Comparison of ENCODE assay signal across 11 cellular contexts in genomic region chr2:113540826-113541199, GRCh38. TPM values are rescaled to one million over a fixed set of nuclear protein-coding genes. Genes with fewer than 3 reads are reported as not detected.
DNase-seq lines count a peak whose midpoint lies in the region; ATAC-seq, FAIRE-seq and TF ChIP-seq lines count a peak whose summit lies in the region.
"Not testable (repeated sequence)": the region's sequence is repeated elsewhere in the genome, so short reads cannot be mapped to it uniquely, and the experiment has no call there.
"Had no signal": no experiment of that assay in that cellular context is flagged by ENCODE, and none has a peak within 500 bp of the region (broad histone marks: within the 10 kb centered on the region; RNA-seq: fewer than 3 reads in every experiment).

No MANE protein-coding gene starts in this region.

- SMC1A ChIA-PET in GM12878 (lab: Charles Lee; ENCODE audit: uncharacterized antibody, unreplicated experiment), result not testable (repeated sequence)

- intact Hi-C loops in CD14-positive monocyte (cut with micrococcal nuclease); PC-3 (cut with micrococcal nuclease); GM12878 (cut with micrococcal nuclease; ENCODE audit: unreplicated experiment); left lung (cut with DNase I): not testable (repeated sequence)

- H3K27me3 ChIP-seq in PC-3 (ENCODE audit: low read length); GM12878 (replicated peaks in 1 of 2; ENCODE audit: control insufficient read depth in 2 of 2, insufficient read depth in 2 of 2, low read length in 1 of 2): not testable (repeated sequence)
- peaks cover 0 to 14% of the 10 kb centered on the region in 2 donors for H3K27me3 ChIP-seq in left lung

- not testable (repeated sequence) for H3K4me1 ChIP-seq in PC-3 (ENCODE audit: insufficient read depth, low read length); GM12878 (ENCODE audit: control insufficient read depth, insufficient read depth, low read length); left lung

- TF ChIP-seq CTCF in CD14-positive monocyte (IDR thresholded peaks at IDR 0.05); PC-3 (conservative IDR thresholded peaks at IDR 0.05; ENCODE audit: low read depth, low read length); GM12878 (IDR thresholded peaks at IDR 0.05 in 2 of 3, conservative IDR thresholded peaks at IDR 0.05 in 1 of 3; ENCODE audit: control insufficient read depth in 2 of 3, extremely low read depth in 1 of 3, insufficient read depth in 1 of 3, low read depth in 3 of 3, low read length in 3 of 3); foreskin fibroblast (IDR thresholded peaks at IDR 0.05; ENCODE audit: low read depth, low read length); left lung (IDR thresholded peaks at IDR 0.05); nephron (IDR thresholded peaks at IDR 0.05; ENCODE audit: unreplicated experiment in 3 of 3): not testable (repeated sequence)

- RAD21 ChIA-PET in GM12878 (lab: Charles Lee; ENCODE audit: unreplicated experiment), result not testable (repeated sequence)

- CTCF ChIA-PET in PC-3 (lab: Charles Lee); activated CD8-positive, alpha-beta memory T cell treated with anti-CD3 and anti-CD28 coated beads, Interleukin-2, amount 10 ng/mL, durations not matched to agents 7 days and 5 days (lab: Charles Lee); GM12878 (lab: Yijun Ruan, JAX): not testable (repeated sequence)

- not testable (repeated sequence) for H3K9me3 ChIP-seq in PC-3 (ENCODE audit: low read length); GM12878 (replicated peaks; ENCODE audit: control insufficient read depth, insufficient read depth, low read length); left lung

- H3K27me3 Mint-ChIP-seq in CD14-positive monocyte (ENCODE audit: low read depth in 3 of 3) (peaks cover 15 to 19% (median 16%) of the 10 kb centered on the region in 3 donors), nephron (ENCODE audit: low read depth) (peaks cover 14% of the 10 kb centered on the region)
- H3K27me3 Mint-ChIP-seq in activated CD8-positive, alpha-beta memory T cell treated with anti-CD3 and anti-CD28 coated beads, Interleukin-2, amount 10 ng/mL, durations not matched to agents 7 days and 5 days, result peaks cover 17% of the 10 kb centered on the region
- H3K27me3 Mint-ChIP-seq in stimulated activated memory B cell treated with anti-CD40 and anti-IgM and Interleukin-4, amounts not matched to agents 10 μg/mL and 1 μg/mL and 100 μg/mL, for 72 hours, result peaks cover 16% of the 10 kb centered on the region

- not testable (repeated sequence) for H3K9me3 Mint-ChIP-seq in CD14-positive monocyte; activated CD8-positive, alpha-beta memory T cell treated with anti-CD3 and anti-CD28 coated beads, Interleukin-2, amount 10 ng/mL, durations not matched to agents 7 days and 5 days (ENCODE audit: low read depth); nephron; stimulated activated memory B cell treated with anti-CD40 and anti-IgM and Interleukin-4, amounts not matched to agents 10 μg/mL and 1 μg/mL and 100 μg/mL, for 72 hours

- ATAC-seq in PC-3 (peak; percentile 16), GM12878 (peak; percentile 24; the same call in 2 of the 3 replicates), left lung (peak; percentile 23)
- peak; percentile 14 for ATAC-seq in activated CD8-positive, alpha-beta memory T cell treated with anti-CD3 and anti-CD28 coated beads, Interleukin-2, amount 10 ng/mL, durations not matched to agents 7 days and 5 days
- ATAC-seq in stimulated activated memory B cell treated with anti-CD40 and anti-IgM and Interleukin-4, amounts not matched to agents 10 μg/mL and 1 μg/mL and 100 μg/mL, for 72 hours, result not testable (repeated sequence)

- peak overlapping the region in 4 of 7 donors; percentile 60 to 88 (median 82) for H3K27ac Mint-ChIP-seq in CD14-positive monocyte
- not testable (repeated sequence) for H3K27ac Mint-ChIP-seq in activated CD8-positive, alpha-beta memory T cell treated with anti-CD3 and anti-CD28 coated beads, Interleukin-2, amount 10 ng/mL, durations not matched to agents 7 days and 5 days; stimulated activated memory B cell treated with anti-CD40 and anti-IgM and Interleukin-4, amounts not matched to agents 10 μg/mL and 1 μg/mL and 100 μg/mL, for 72 hours
- peak overlapping the region; percentile 96 to 97 (median 97) for H3K27ac Mint-ChIP-seq in nephron

- peak overlapping the region; percentile 61 for H3K27ac ChIP-seq in PC-3 (ENCODE audit: low read length)
- H3K27ac ChIP-seq in GM12878 (ENCODE audit: control insufficient read depth, insufficient read depth), result not testable (repeated sequence)
- peak overlapping the region in 1 of 2 donors; percentile 1 for H3K27ac ChIP-seq in left lung

- H3K4me3 ChIP-seq in PC-3 (ENCODE audit: low read length), result peak overlapping the region; percentile 66; the same call in 1 of the 2 replicates
- H3K4me3 ChIP-seq in GM12878, result not testable (repeated sequence)
- H3K4me3 ChIP-seq in foreskin fibroblast (ENCODE audit: low read depth in 1 of 2, low read length in 2 of 2), result peak overlapping the region; percentile 47 to 61
- H3K4me3 ChIP-seq in left lung, result peak overlapping the region in 1 of 2 donors; percentile 51

- H4K20me1 ChIP-seq in PC-3 (ENCODE audit: low read length); GM12878 (ENCODE audit: control insufficient read depth, insufficient read depth): not testable (repeated sequence)

- not testable (repeated sequence) for TF ChIP-seq EP300 in GM12878 (IDR thresholded peaks at IDR 0.05; ENCODE audit: borderline replicate concordance in 1 of 2, control insufficient read depth in 1 of 2, low read depth in 2 of 2, low read length in 2 of 2)

- not testable (repeated sequence) for TF ChIP-seq POLR2A in GM12878 (IDR thresholded peaks at IDR 0.05; ENCODE audit: low read depth, low read length)

- H3K79me2 ChIP-seq in PC-3 (ENCODE audit: low read length); GM12878 (ENCODE audit: control insufficient read depth, insufficient read depth, low read length): not testable (repeated sequence)

- BruUV-seq in PC-3 (replicated peaks; lab: Mats Ljungman, UMichigan), result TSS peak; percentile 76
- BruUV-seq in GM12878 (replicated peaks; lab: Mats Ljungman, UMichigan), result not testable (repeated sequence)

- not testable (repeated sequence) for H3K36me3 Mint-ChIP-seq in CD14-positive monocyte; activated CD8-positive, alpha-beta memory T cell treated with anti-CD3 and anti-CD28 coated beads, Interleukin-2, amount 10 ng/mL, durations not matched to agents 7 days and 5 days; nephron (ENCODE audit: low read depth); stimulated activated memory B cell treated with anti-CD40 and anti-IgM and Interleukin-4, amounts not matched to agents 10 μg/mL and 1 μg/mL and 100 μg/mL, for 72 hours

- H3K9me2 ChIP-seq in PC-3 (replicated peaks; ENCODE audit: low read length), result not testable (repeated sequence)

- H3K4me1 Mint-ChIP-seq in CD14-positive monocyte, result peaks cover 12% of the 10 kb centered on the region
- H3K4me1 Mint-ChIP-seq in activated CD8-positive, alpha-beta memory T cell treated with anti-CD3 and anti-CD28 coated beads, Interleukin-2, amount 10 ng/mL, durations not matched to agents 7 days and 5 days; nephron; stimulated activated memory B cell treated with anti-CD40 and anti-IgM and Interleukin-4, amounts not matched to agents 10 μg/mL and 1 μg/mL and 100 μg/mL, for 72 hours: not testable (repeated sequence)

- in situ Hi-C loops in GM12878 (cut with MboI), result not testable (repeated sequence)

- H3F3A ChIP-seq in PC-3 (ENCODE audit: low read length, unreplicated experiment), result not testable (repeated sequence)

- H3K9ac ChIP-seq in PC-3 (ENCODE audit: low read length); GM12878 (ENCODE audit: control insufficient read depth, insufficient read depth, low read length): not testable (repeated sequence)

- POLR2A ChIA-PET in PC-3 (lab: Charles Lee; ENCODE audit: unreplicated experiment); GM12878 (lab: Charles Lee): not testable (repeated sequence)

- H3K4me3 Mint-ChIP-seq in CD14-positive monocyte (peak overlapping the region; percentile 87 to 92), nephron (peak overlapping the region; percentile 80 to 92 (median 91))
- peak overlapping the region; percentile 75 for H3K4me3 Mint-ChIP-seq in activated CD8-positive, alpha-beta memory T cell treated with anti-CD3 and anti-CD28 coated beads, Interleukin-2, amount 10 ng/mL, durations not matched to agents 7 days and 5 days
- peak overlapping the region; percentile 36 for H3K4me3 Mint-ChIP-seq in stimulated activated memory B cell treated with anti-CD40 and anti-IgM and Interleukin-4, amounts not matched to agents 10 μg/mL and 1 μg/mL and 100 μg/mL, for 72 hours

- DNase-seq in CD14-positive monocyte (ENCODE audit: low spot score); PC-3; activated CD8-positive, alpha-beta memory T cell treated with anti-CD3 and anti-CD28 coated beads, Interleukin-2, amount 10 ng/mL, durations not matched to agents 7 days and 5 days; GM12878 (ENCODE audit: low read depth, low spot score); foreskin fibroblast; left lung: not testable (repeated sequence)

- not testable (repeated sequence) for TF ChIP-seq RAD21 in GM12878 (IDR thresholded peaks at IDR 0.05; ENCODE audit: insufficient read depth, low read depth, low read length)

- not testable (repeated sequence) for FAIRE-seq in GM12878 (lab: Jason Lieb, UNC)

- H3K36me3 ChIP-seq in PC-3 (ENCODE audit: low read depth, low read length); GM12878 (ENCODE audit: control insufficient read depth in 2 of 2, insufficient read depth in 2 of 2, low read length in 1 of 2); left lung: not testable (repeated sequence)

- H3K4me2 ChIP-seq in PC-3 (ENCODE audit: low read length), result peak overlapping the region; percentile 76; the same call in 1 of the 2 replicates
- H3K4me2 ChIP-seq in GM12878 (ENCODE audit: control insufficient read depth, insufficient read depth), result not testable (repeated sequence)

- not testable (repeated sequence) for H2AFZ ChIP-seq in PC-3 (ENCODE audit: low read length); GM12878 (ENCODE audit: control insufficient read depth, low read depth, low read length)

- whole genome bisulfite sequencing in GM12878 (ENCODE audit: insufficient coverage, insufficient replicate concordance, low lambda C conversion rate, missing lambda C conversion rate), result 14% methylated on average over 2 of the region's 5 CpGs

RNA-seq across cellular contexts. Expression of gene FOXD4L1, which starts 42.3 kb away (rescaled TPM):
- polyA plus RNA-seq in CD14-positive monocyte, result not detected
- total RNA-seq in PC-3 (2014; rRNA removed), result 0.33 TPM in 1 of 2 replicates, not detected in the other
- under 1 TPM; 0.23 to 0.47 TPM for total RNA-seq in activated CD8-positive, alpha-beta memory T cell treated with anti-CD3 and anti-CD28 coated beads, Interleukin-2, amount 10 ng/mL, durations not matched to agents 7 days and 5 days
- total RNA-seq in GM12878 (2013; cell fraction: nucleolus; rRNA removed), result 0.91 and 1.4 TPM in 2 replicates
- 0.05 and 0.11 TPM in 2 replicates for total RNA-seq in GM12878 (2014; rRNA removed)
- total RNA-seq in GM12878 (2014; rRNA removed; fragmentation: Illumina TruSeq; extraction: Trizol), result not detected in 2 replicates
- 0.16 TPM in 1 of 2 replicates, not detected in the other for total RNA-seq in GM12878 (2021)
- polyA plus RNA-seq in GM12878 (2011; ENCODE audit: low read depth), result not detected
- 0.07 and 0.11 TPM in 2 replicates for polyA plus RNA-seq in GM12878 (2011; rRNA removed)
- polyA plus RNA-seq in GM12878 (2011; cell fraction: cytosol; rRNA removed), result 0.07 TPM in 2 replicates
- polyA plus RNA-seq in GM12878 (2011; cell fraction: nucleus; rRNA removed), result 0.51 and 0.88 TPM in 2 replicates
- not detected in 2 replicates for polyA plus RNA-seq in GM12878 (2012)
- polyA plus RNA-seq in GM12878 (2014; fragmentation: Illumina TruSeq; extraction: Trizol), result 0.03 TPM in 1 of 2 replicates, not detected in the other
- polyA plus RNA-seq in GM12878 (2014; fragmentation: Nextera tagmentation; extraction: Ambion mirVana), result not detected
- polyA plus RNA-seq in GM12878 (2014; rRNA removed), result 0.05 and 0.06 TPM in 2 replicates
- not detected for polyA plus RNA-seq in GM12878 (2016; fragmentation: Nextera tagmentation; extraction: Ambion mirVana)
- polyA minus RNA-seq in GM12878 (2011; rRNA and poly(A)+ RNA removed), result 0.29 and 0.77 TPM in 2 replicates
- polyA minus RNA-seq in GM12878 (2011; cell fraction: cytosol; rRNA and poly(A)+ RNA removed), result not detected in 2 replicates
- 0.85 and 2.0 TPM in 2 replicates for polyA minus RNA-seq in GM12878 (2011; cell fraction: nucleus; rRNA and poly(A)+ RNA removed)
- under 1 TPM; 0.17 to 0.71 TPM for total RNA-seq in left lung
- total RNA-seq: cardiac septum, epithelial cell of proximal tubule, SK-MEL-5 had no signal

Comparison
In these comparisons a context has a peak if more than half of its experiments do, and no peak if none do; other contexts are left out.
1. H3K4me3 Mint-ChIP-seq: peak in every context shown above with its lines; median percentile 91 in nephron; 90 in CD14-positive monocyte; 75 in activated CD8-positive, alpha-beta memory T cell treated with anti-CD3 and anti-CD28 coated beads, Interleukin-2, amount 10 ng/mL, durations not matched to agents 7 days and 5 days; 36 in stimulated activated memory B cell treated with anti-CD40 and anti-IgM and Interleukin-4, amounts not matched to agents 10 μg/mL and 1 μg/mL and 100 μg/mL, for 72 hours.